Comparison of ENCODE assay signal across 1 cellular context in genomic region chr15:92647467-92648163, GRCh38.
TF ChIP-seq lines count a peak whose summit lies in the region.

No MANE protein-coding gene starts in this region.

TF ChIP-seq in H1, 55 proteins besides CTCF, POLR2A, EP300 and RAD21:
- TF ChIP-seq KDM5A (IDR thresholded peaks at IDR 0.05; ENCODE audit: low read length) (no peak), BACH1 (IDR thresholded peaks at IDR 0.05; ENCODE audit: low read length) (no peak), SUZ12 (IDR thresholded peaks at IDR 0.05; ENCODE audit: low read length) (no peak), RNF2 (IDR thresholded peaks at IDR 0.05; ENCODE audit: borderline replicate concordance, low read depth, low read length, missing control alignments, poor library complexity, severe bottlenecking) (no peak), EZH2 (IDR thresholded peaks at IDR 0.05; ENCODE audit: low read depth, low read length, severe bottlenecking) (no peak), ZNF274 (IDR thresholded peaks at IDR 0.05; ENCODE audit: borderline replicate concordance, extremely low read depth, low read length) (no peak), BCL11A (IDR thresholded peaks at IDR 0.05; ENCODE audit: low read depth in 2 of 2, low read length in 2 of 2) (peak in 1 of 2 experiments; percentile 21), TEAD4 (IDR thresholded peaks at IDR 0.05; ENCODE audit: low read depth, low read length) (peak; percentile 62; the same call in 1 of the 2 replicates), CHD2 (IDR thresholded peaks at IDR 0.05; ENCODE audit: low read length) (no peak), TAF1 (IDR thresholded peaks at IDR 0.05; ENCODE audit: low read depth, low read length) (no peak), CHD7 (IDR thresholded peaks at IDR 0.05; ENCODE audit: insufficient replicate concordance, low read length) (peak; percentile 83), TBP (IDR thresholded peaks at IDR 0.05; ENCODE audit: low read depth, low read length) (no peak), EGR1 (IDR thresholded peaks at IDR 0.05; ENCODE audit: borderline replicate concordance, low read depth, low read length) (no peak), SP1 (IDR thresholded peaks at IDR 0.05; ENCODE audit: low read depth, low read length) (peak; percentile 75), YY1 (IDR thresholded peaks at IDR 0.05; ENCODE audit: low read depth, low read length) (no peak), GABPA (IDR thresholded peaks at IDR 0.05; ENCODE audit: borderline replicate concordance, insufficient read depth, low read length) (no peak), SIN3A (conservative IDR thresholded peaks at IDR 0.05 in 1 of 2, IDR thresholded peaks at IDR 0.05 in 1 of 2; ENCODE audit: low read depth in 1 of 2, low read length in 2 of 2) (no peak), JUND (IDR thresholded peaks at IDR 0.05; ENCODE audit: low read length) (0 out of 2 replicates have a peak, but pooled peaks have one; percentile 29), ATF3 (IDR thresholded peaks at IDR 0.05; ENCODE audit: insufficient read depth, low read depth, low read length) (no peak), RFX5 (IDR thresholded peaks at IDR 0.05; ENCODE audit: borderline replicate concordance, low read depth, low read length) (no peak), POLR2AphosphoS5 (IDR thresholded peaks at IDR 0.05; ENCODE audit: low read depth, low read length) (no peak), RXRA (IDR thresholded peaks at IDR 0.05; ENCODE audit: insufficient read depth, low read depth, low read length) (no peak), HDAC2 (IDR thresholded peaks at IDR 0.05; ENCODE audit: borderline replicate concordance in 1 of 2, low read depth in 2 of 2, low read length in 2 of 2) (peak in 1 of 2 experiments; percentile 64; a peak in 1 of 4 replicates), NRF1 (IDR thresholded peaks at IDR 0.05; ENCODE audit: low read depth, low read length) (no peak), GTF2F1 (IDR thresholded peaks at IDR 0.05; ENCODE audit: borderline replicate concordance, low read depth, low read length) (no peak), TCF12 (IDR thresholded peaks at IDR 0.05; ENCODE audit: low read depth, low read length) (no peak), SP4 (IDR thresholded peaks at IDR 0.05; ENCODE audit: low read length) (no peak), CEBPB (IDR thresholded peaks at IDR 0.05; ENCODE audit: low read depth, low read length) (no peak), NANOG (IDR thresholded peaks at IDR 0.05; ENCODE audit: insufficient read depth, low read depth, low read length, poor library complexity, severe bottlenecking) (peak; percentile 92), CREB1 (IDR thresholded peaks at IDR 0.05) (no peak), POU5F1 (IDR thresholded peaks at IDR 0.05; ENCODE audit: low read depth, low read length) (peak; percentile 70; the same call in 1 of the 2 replicates), SRF (IDR thresholded peaks at IDR 0.05; ENCODE audit: low read depth, low read length) (no peak), PHF8 (conservative IDR thresholded peaks at IDR 0.05; ENCODE audit: low read depth, low read length) (no peak), JUN (IDR thresholded peaks at IDR 0.05; ENCODE audit: low read depth, low read length) (peak; percentile 38; the same call in 1 of the 2 replicates), SIRT6 (IDR thresholded peaks at IDR 0.05; ENCODE audit: low read length) (no peak), ASH2L (IDR thresholded peaks at IDR 0.05; ENCODE audit: low read length) (peak; percentile 25), FOSL1 (IDR thresholded peaks at IDR 0.05; ENCODE audit: insufficient read depth, low read depth, low read length) (no peak), BRCA1 (IDR thresholded peaks at IDR 0.05; ENCODE audit: low read depth, low read length) (no peak), KDM1A (IDR thresholded peaks at IDR 0.05; ENCODE audit: borderline replicate concordance, low read length) (no peak), CHD1 (IDR thresholded peaks at IDR 0.05; ENCODE audit: low read depth, low read length) (no peak), E2F6 (IDR thresholded peaks at IDR 0.05) (no peak), CBX8 (IDR thresholded peaks at IDR 0.05; ENCODE audit: borderline replicate concordance, low read depth, low read length) (no peak), SP2 (IDR thresholded peaks at IDR 0.05; ENCODE audit: low read length) (no peak), ATF2 (IDR thresholded peaks at IDR 0.05; ENCODE audit: low read length) (0 out of 2 replicates have a peak, but pooled peaks have one; percentile 36)
